11 cellular contexts compared by ENCODE assay signal in genomic region chr10:101897633-101898032, GRCh38. TPM values are rescaled to one million over a fixed set of nuclear protein-coding genes. Genes with fewer than 3 reads are reported as not detected.
DNase-seq lines count a peak whose midpoint lies in the region; ATAC-seq and TF ChIP-seq lines count a peak whose summit lies in the region.
"Had no signal": no experiment of that assay in that cellular context is flagged by ENCODE, and none has a peak within 500 bp of the region (broad histone marks: within the 10 kb centered on the region; RNA-seq: fewer than 3 reads in every experiment).

No MANE protein-coding gene starts in this region.

- no peak overlapping the region for H2AFZ ChIP-seq in fibroblast of lung (ENCODE audit: low read length)

- TF ChIP-seq CTCF in fibroblast of lung (conservative IDR thresholded peaks at IDR 0.05 in 1 of 2, IDR thresholded peaks at IDR 0.05 in 1 of 2; ENCODE audit: low read depth in 1 of 2, low read length in 2 of 2): no peak

- DNase-seq in DMS153 treated with DMSO at 0.1 percent for 48 hours (lab: John Stamatoyannopoulos, UW; ENCODE audit: unreplicated experiment) (peak; percentile 3), DMS153 (lab: John Stamatoyannopoulos, UW) (no peak), NCI-H510A (lab: John Stamatoyannopoulos, UW) (peak; percentile 10), fibroblast of lung (ENCODE audit: low read depth in 2 of 2) (peak; percentile 50 to 70), retina (peak; percentile 8), mesenteric fat pad (ENCODE audit: low spot score) (no peak), superior temporal gyrus (ENCODE audit: extremely low spot score) (no peak)
- DNase-seq: activated T-cell treated with anti-CD3 and anti-CD28 coated beads, Interleukin-2, amount 50 U/mL, for 48 hours; dermis blood vessel endothelial cell; transverse colon had no signal

- H4K20me1 ChIP-seq in fibroblast of lung (ENCODE audit: control insufficient read depth, extremely low read depth, insufficient read depth, low read length): no peaks in the 10 kb centered on the region

- H3K27ac ChIP-seq in fibroblast of lung (ENCODE audit: insufficient read depth, low read length): no peak overlapping the region
- H3K27ac ChIP-seq: transverse colon had no signal

- no peak overlapping the region for H3K4me3 ChIP-seq in fibroblast of lung (replicated peaks in 1 of 4; ENCODE audit: control extremely low read depth in 1 of 4, insufficient read depth in 1 of 4, low read depth in 3 of 4, low read length in 4 of 4)
- H3K4me3 ChIP-seq: transverse colon had no signal

- no peak overlapping the region for H3K4me2 ChIP-seq in fibroblast of lung (ENCODE audit: extremely low read depth, insufficient read depth, low read length)

- H3K27me3 ChIP-seq in fibroblast of lung (ENCODE audit: control insufficient read depth, insufficient read depth, low read length): no peaks in the 10 kb centered on the region
- H3K27me3 ChIP-seq: transverse colon had no signal

- no peaks in the 10 kb centered on the region for H3K79me2 ChIP-seq in fibroblast of lung (ENCODE audit: control insufficient read depth, insufficient read depth, low read length)

- H3K9me3 ChIP-seq in fibroblast of lung (ENCODE audit: control insufficient read depth, insufficient read depth, low read depth, low read length): no peaks in the 10 kb centered on the region
- H3K9me3 ChIP-seq: transverse colon had no signal

- ATAC-seq in HG03097 (IDR thresholded peaks at IDR 0.05; ENCODE audit: low FRiP score, unreplicated experiment): no peak

- H3K4me1 ChIP-seq in fibroblast of lung (ENCODE audit: control insufficient read depth, extremely low read depth, insufficient read depth, low read length): no peaks in the 10 kb centered on the region

- no peaks in the 10 kb centered on the region for H3K36me3 ChIP-seq in fibroblast of lung (ENCODE audit: control insufficient read depth, insufficient read depth, low read length)

- H3K9ac ChIP-seq in fibroblast of lung (ENCODE audit: insufficient read depth, low read length): no peak overlapping the region

RNA-seq across cellular contexts. Expression of gene KCNIP2, which starts 54.0 kb away (rescaled TPM):
- total RNA-seq in fibroblast of lung: 0.77 and 1.8 TPM in 2 replicates
- 0.16 and 0.37 TPM in 2 replicates for polyA plus RNA-seq in fibroblast of lung
- polyA plus RNA-seq in fibroblast of lung (2012): 0.30 and 0.31 TPM in 2 replicates
- 0.43 TPM in 1 of 2 replicates, not detected in the other for polyA minus RNA-seq in fibroblast of lung (ENCODE audit: low replicate concordance)
- 151 TPM for total RNA-seq in mesenteric fat pad

Comparison
In these comparisons a context has a peak if more than half of its experiments do, and no peak if none do; other contexts are left out.
1. DNase-seq: peak in DMS153 treated with DMSO at 0.1 percent for 48 hours (single experiment), NCI-H510A (single experiment), fibroblast of lung (2 of 2) and retina (single experiment); none in DMS153 (single experiment), mesenteric fat pad (single experiment) and superior temporal gyrus (single experiment).
2. RNA of gene KCNIP2, which starts 54.0 kb away (total RNA-seq): 151 TPM in mesenteric fat pad (single experiment); 0.77 to 1.8 TPM in fibroblast of lung; every median in the first group is over 10 times any median in the second.